Comparison of ENCODE assay signal across 10 cellular contexts in the genomic region with DNA sequence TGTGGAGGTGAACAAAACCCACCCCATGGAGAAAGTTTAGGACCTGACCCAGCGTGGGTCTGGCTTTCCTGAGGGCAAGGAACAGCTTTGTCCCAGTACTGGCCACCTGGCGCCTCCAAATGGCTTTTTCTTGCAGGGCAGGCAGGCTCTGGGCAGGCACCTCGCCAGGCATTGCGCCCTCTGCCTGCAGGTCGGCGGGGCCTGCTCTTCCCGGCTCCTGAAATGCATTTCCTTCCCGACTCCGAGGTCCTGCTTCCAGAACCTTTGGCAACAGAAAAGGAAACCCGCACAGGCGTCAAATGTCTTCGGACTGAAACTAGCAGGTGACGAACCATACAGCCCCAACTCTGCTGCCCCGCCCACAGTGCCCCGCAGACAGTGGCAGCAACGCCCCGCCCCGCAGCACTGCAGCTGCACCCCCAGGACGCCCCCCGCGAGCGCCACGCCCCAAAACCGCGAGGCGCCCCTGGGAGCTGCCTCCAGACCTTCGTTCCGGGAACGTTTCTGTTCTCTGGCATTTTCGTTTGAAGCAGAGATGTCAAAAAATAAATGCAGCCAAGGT.
DNase-seq lines count a peak whose midpoint lies in the region; ATAC-seq and TF ChIP-seq lines count a peak whose summit lies in the region.
"Had no signal": no experiment of that assay in that cellular context is flagged by ENCODE, and none has a peak within 500 bp of the region (broad histone marks: within the 10 kb centered on the region; RNA-seq: fewer than 3 reads in every experiment).

No MANE protein-coding gene starts in this region.

- no peak overlapping the region for H3K27ac ChIP-seq in OCI-LY1 (ENCODE audit: low read depth, low read length, poor library complexity, severe bottlenecking)

- peak; percentile 43 for DNase-seq in AG08395 (ENCODE audit: low spot score)
- DNase-seq in ELF-1 (ENCODE audit: low read depth, low spot score), result peak; percentile 84
- peak; percentile 50 for DNase-seq in iPS DF 19.7 (ENCODE audit: low read depth, low spot score)
- DNase-seq in dedifferentiated amniotic fluid mesenchymal stem cell (ENCODE audit: extremely low spot score), result no peak
- DNase-seq in erythroblast (lab: John Stamatoyannopoulos, UW), result no peak
- DNase-seq: DMS79 had no signal

- H3K36me3 ChIP-seq in OCI-LY1 (ENCODE audit: insufficient read depth, low read length), result no peaks in the 10 kb centered on the region

- H4K20me1 ChIP-seq in OCI-LY1 (ENCODE audit: insufficient read depth, low read length), result no peaks in the 10 kb centered on the region

- H3F3A ChIP-seq in OCI-LY1 (ENCODE audit: insufficient read depth, low read length), result no peaks in the 10 kb centered on the region

- H3K27me3 ChIP-seq in OCI-LY1 (ENCODE audit: insufficient read depth, low read length), result no peaks in the 10 kb centered on the region

- ATAC-seq in HG03354 (IDR thresholded peaks at IDR 0.05; ENCODE audit: poor library complexity, severe bottlenecking, unreplicated experiment) (no peak), GM18909 (IDR thresholded peaks at IDR 0.05; ENCODE audit: poor library complexity, unreplicated experiment) (no peak)
- ATAC-seq: sciatic nerve had no signal

- TF ChIP-seq CTCF in OCI-LY1 (IDR thresholded peaks at IDR 0.05; ENCODE audit: low read length), result peak; percentile 37

- no peak for TF ChIP-seq POLR2A in erythroblast (IDR thresholded peaks at IDR 0.05; ENCODE audit: low read length)

- H3K9ac ChIP-seq in OCI-LY1 (ENCODE audit: low read length), result no peak overlapping the region

- H2AFZ ChIP-seq in OCI-LY1 (ENCODE audit: low read length), result no peak overlapping the region

- no peaks in the 10 kb centered on the region for H3K9me3 ChIP-seq in OCI-LY1 (ENCODE audit: low read length)

- no peaks in the 10 kb centered on the region for H3K79me2 ChIP-seq in OCI-LY1 (ENCODE audit: insufficient read depth, low read length)

- no peak overlapping the region for H3K4me2 ChIP-seq in OCI-LY1 (ENCODE audit: low read length)

- no peaks in the 10 kb centered on the region for H3K4me1 ChIP-seq in OCI-LY1 (ENCODE audit: insufficient read depth, low read length, severe bottlenecking)

- no peak overlapping the region for H3K4me3 ChIP-seq in OCI-LY1 (ENCODE audit: low read depth, low read length, poor library complexity, severe bottlenecking)

- no peaks in the 10 kb centered on the region for H3K9me2 ChIP-seq in OCI-LY1 (ENCODE audit: low read depth, low read length)

Comparison
In these comparisons a context has a peak if more than half of its experiments do, and no peak if none do; other contexts are left out.
1. DNase-seq: peak in AG08395 (single experiment), ELF-1 (single experiment) and iPS DF 19.7 (single experiment); none in dedifferentiated amniotic fluid mesenchymal stem cell (single experiment) and erythroblast (0 of 2).